Comparison of ENCODE assay signal across 1 cellular context in genomic region chr22:43079742-43080141, GRCh38.
TF ChIP-seq lines count a peak whose summit lies in the region.

No MANE protein-coding gene starts in this region.

TF ChIP-seq in HepG2, 621 proteins besides CTCF, POLR2A, EP300 and RAD21:
- TF ChIP-seq AHR (CRISPR knock-in tag; IDR thresholded peaks at IDR 0.05), result no peak
- peak; percentile 90 for TF ChIP-seq CREB1 (IDR thresholded peaks at IDR 0.05)
- no peak for TF ChIP-seq CREB1 (CRISPR knock-in tag; IDR thresholded peaks at IDR 0.05)
- TF ChIP-seq ATF7 (IDR thresholded peaks at IDR 0.05), result peak; percentile 52
- no peak for TF ChIP-seq ATF7 (CRISPR knock-in tag; IDR thresholded peaks at IDR 0.05)
